ENCODE assay signal across 26 cellular contexts in the genomic region with DNA sequence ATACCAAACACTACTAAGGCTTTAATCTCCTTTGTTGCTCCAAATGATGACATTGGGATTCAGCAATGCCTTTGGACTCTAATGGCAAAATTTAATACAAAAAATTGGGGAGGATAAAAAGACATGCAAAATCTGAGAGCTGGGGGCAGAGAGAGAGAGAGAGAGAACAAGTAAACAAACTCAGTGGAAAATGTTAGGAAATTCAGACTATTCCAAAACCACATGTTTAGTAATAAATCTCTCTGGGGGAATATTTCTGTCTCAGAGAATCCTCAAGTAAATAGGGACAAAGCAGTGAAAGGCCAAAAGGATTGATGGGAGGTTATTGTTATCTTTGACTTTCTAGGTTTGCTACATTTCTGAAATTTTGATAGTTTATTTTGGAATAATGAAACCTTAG.
"Had no signal": no experiment of that assay in that cellular context is flagged by ENCODE, and none has a peak within 500 bp of the region (broad histone marks: within the 10 kb centered on the region; RNA-seq: fewer than 3 reads in every experiment).

No MANE protein-coding gene starts in this region.

- DNase-seq: activated CD4-positive, alpha-beta memory T cell treated with anti-CD3 and anti-CD28 coated beads for 36 hours; activated CD4-positive, alpha-beta T cell treated with anti-CD3 and anti-CD28 coated beads for 36 hours; activated naive CD4-positive, alpha-beta T cell treated with Interleukin-2 at 50 U/mL for 16 hours; activated naive CD8-positive, alpha-beta T cell treated with anti-CD3 and anti-CD28 coated beads, Interleukin-2, amount 10 ng/mL, durations not matched to agents 7 days and 5 days; activated T-cell treated with anti-CD3 and anti-CD28 coated beads for 4 hours; anterior cingulate cortex; brain microvascular endothelial cell; erythroblast; foreskin keratinocyte; hypothalamus; mucosa of descending colon; naive B cell; right cardiac atrium; small intestine; stimulated activated CD4-positive, alpha-beta T cell treated with anti-CD3 and anti-CD28 coated beads, Interleukin-4, amount 100 ng/mL, for 1 hour; stimulated activated naive CD8-positive, alpha-beta T cell treated with anti-CD3 and anti-CD28 coated beads, Interleukin-15, amount 100 ng/mL, for 72 hours; T-cell; testis; upper lobe of right lung had no signal

- H3K27ac Mint-ChIP-seq: activated CD4-positive, alpha-beta memory T cell treated with anti-CD3 and anti-CD28 coated beads for 36 hours; activated CD4-positive, alpha-beta T cell treated with anti-CD3 and anti-CD28 coated beads for 36 hours; activated naive CD8-positive, alpha-beta T cell treated with anti-CD3 and anti-CD28 coated beads, Interleukin-2, amount 10 ng/mL, durations not matched to agents 7 days and 5 days; memory B cell; naive B cell; stimulated activated naive CD8-positive, alpha-beta T cell treated with anti-CD3 and anti-CD28 coated beads, Interleukin-15, amount 100 ng/mL, for 72 hours; T-cell; WTC11 had no signal

- H3K27me3 Mint-ChIP-seq: activated CD4-positive, alpha-beta memory T cell treated with anti-CD3 and anti-CD28 coated beads for 36 hours; activated naive CD8-positive, alpha-beta T cell treated with anti-CD3 and anti-CD28 coated beads, Interleukin-2, amount 10 ng/mL, durations not matched to agents 7 days and 5 days; naive B cell; T-cell had no signal

- H3K9me3 ChIP-seq: mucosa of descending colon, prostate gland, testis, upper lobe of right lung had no signal

- H3K27me3 ChIP-seq: brain microvascular endothelial cell, foreskin keratinocyte, testis, upper lobe of right lung had no signal

- H3K4me1 ChIP-seq: prostate gland, testis, upper lobe of right lung had no signal

- ATAC-seq: activated CD4-positive, alpha-beta T cell treated with anti-CD3 and anti-CD28 coated beads for 36 hours; foreskin keratinocyte; left lobe of liver; mucosa of descending colon; stimulated activated naive CD8-positive, alpha-beta T cell treated with anti-CD3 and anti-CD28 coated beads, Interleukin-15, amount 100 ng/mL, for 72 hours; T-cell; upper lobe of right lung; WTC11 had no signal

- H3K4me3 Mint-ChIP-seq: activated CD4-positive, alpha-beta memory T cell treated with anti-CD3 and anti-CD28 coated beads for 36 hours; activated CD4-positive, alpha-beta T cell treated with anti-CD3 and anti-CD28 coated beads for 36 hours; activated naive CD8-positive, alpha-beta T cell treated with anti-CD3 and anti-CD28 coated beads, Interleukin-2, amount 10 ng/mL, durations not matched to agents 7 days and 5 days; memory B cell; naive B cell; neural crest cell; stimulated activated naive CD8-positive, alpha-beta T cell treated with anti-CD3 and anti-CD28 coated beads, Interleukin-15, amount 100 ng/mL, for 72 hours; T-cell; WTC11 had no signal

- H3K4me3 ChIP-seq: coronary artery, mucosa of descending colon, prostate gland, SK-N-MC, testis, upper lobe of right lung had no signal

- H3K36me3 ChIP-seq: brain microvascular endothelial cell, prostate gland, upper lobe of right lung had no signal

- H3K36me3 Mint-ChIP-seq: activated CD4-positive, alpha-beta memory T cell treated with anti-CD3 and anti-CD28 coated beads for 36 hours; activated naive CD8-positive, alpha-beta T cell treated with anti-CD3 and anti-CD28 coated beads, Interleukin-2, amount 10 ng/mL, durations not matched to agents 7 days and 5 days; memory B cell; naive B cell; T-cell; WTC11 had no signal

- H3K4me1 Mint-ChIP-seq: activated naive CD8-positive, alpha-beta T cell treated with anti-CD3 and anti-CD28 coated beads, Interleukin-2, amount 10 ng/mL, durations not matched to agents 7 days and 5 days; memory B cell; naive B cell; T-cell; WTC11 had no signal

- H3K9me3 Mint-ChIP-seq: activated CD4-positive, alpha-beta memory T cell treated with anti-CD3 and anti-CD28 coated beads for 36 hours; activated naive CD8-positive, alpha-beta T cell treated with anti-CD3 and anti-CD28 coated beads, Interleukin-2, amount 10 ng/mL, durations not matched to agents 7 days and 5 days; T-cell; WTC11 had no signal

- H3K27ac ChIP-seq: brain microvascular endothelial cell, foreskin keratinocyte, prostate gland, SK-N-MC, upper lobe of right lung had no signal
